9 cellular contexts compared by ENCODE assay signal in genomic region chr19:18832331-18833140, GRCh38. TPM values are rescaled to one million over a fixed set of nuclear protein-coding genes. Genes with fewer than 3 reads are reported as not detected.
DNase-seq lines count a peak whose midpoint lies in the region; ATAC-seq lines count a peak whose summit lies in the region.
"Had no signal": no experiment of that assay in that cellular context is flagged by ENCODE, and none has a peak within 500 bp of the region (broad histone marks: within the 10 kb centered on the region; RNA-seq: fewer than 3 reads in every experiment).

No MANE protein-coding gene starts in this region.

- peaks cover 17% of the 10 kb centered on the region for H3K36me3 ChIP-seq in CD4-positive, CD25-positive, alpha-beta regulatory T cell (ENCODE audit: control insufficient read depth, insufficient read depth, low read length)

- peak overlapping the region; percentile 82 to 96 (median 93) for H3K27ac Mint-ChIP-seq in CD4-positive, CD25-positive, alpha-beta regulatory T cell
- peak overlapping the region; percentile 87 to 98 (median 93) for H3K27ac Mint-ChIP-seq in naive thymus-derived CD8-positive, alpha-beta T cell

- peak in 2 of 3 donors; percentile 22 to 36 for DNase-seq in CD4-positive, CD25-positive, alpha-beta regulatory T cell
- DNase-seq in UCSD-AML1 (lab: John Stamatoyannopoulos, UW; ENCODE audit: unreplicated experiment) (peak; percentile 31), epithelial cell of prostate (ENCODE audit: low read depth, low spot score) (no peak), Ammon's horn (ENCODE audit: low spot score) (no peak), NOMO-1 treated with dmso at 0.1 percent for 144 hours (lab: John Stamatoyannopoulos, UW; ENCODE audit: unreplicated experiment) (no peak)
- DNase-seq in naive thymus-derived CD8-positive, alpha-beta T cell, result peak in 2 of 10 donors; percentile 7 to 13

- no peaks in the 10 kb centered on the region for H3K9me3 ChIP-seq in CD4-positive, CD25-positive, alpha-beta regulatory T cell (ENCODE audit: control insufficient read depth in 2 of 2, low read length in 2 of 2)

- H3K27me3 ChIP-seq in CD4-positive, CD25-positive, alpha-beta regulatory T cell (ENCODE audit: control insufficient read depth, insufficient read depth, low read length), result no peaks in the 10 kb centered on the region

- POLR2A ChIA-PET in naive thymus-derived CD8-positive, alpha-beta T cell (lab: Charles Lee), result interaction anchor here (0.7 to 3.3 kb wide), 12 partner anchors 10 to 510 kb away, joined by 3 to 46 read pairs (median 4); partner anchors contain the start of genes COPE, DDX49, FKBP8 and REX1BD

- ATAC-seq in CD4-positive, CD25-positive, alpha-beta regulatory T cell (ENCODE audit: low read depth in 2 of 2), result peak; percentile 45 to 46
- ATAC-seq in GM19328 (IDR thresholded peaks at IDR 0.05; ENCODE audit: unreplicated experiment) (peak; percentile 18), HG03280 (IDR thresholded peaks at IDR 0.05; ENCODE audit: unreplicated experiment) (peak; percentile 32)
- ATAC-seq in naive thymus-derived CD8-positive, alpha-beta T cell, result peak; percentile 56 to 62

- peak overlapping the region; percentile 92 to 97 (median 94) for H3K4me3 Mint-ChIP-seq in CD4-positive, CD25-positive, alpha-beta regulatory T cell
- peak overlapping the region; percentile 87 to 96 (median 94) for H3K4me3 Mint-ChIP-seq in naive thymus-derived CD8-positive, alpha-beta T cell

- peak overlapping the region; percentile 87 for H3K27ac ChIP-seq in CD4-positive, CD25-positive, alpha-beta regulatory T cell (ENCODE audit: insufficient read depth, low read length, poor library complexity, severe bottlenecking)
- peak overlapping the region; percentile 68 for H3K27ac ChIP-seq in epithelial cell of prostate

- peaks cover 13% of the 10 kb centered on the region for H3K27me3 Mint-ChIP-seq in CD4-positive, CD25-positive, alpha-beta regulatory T cell
- peaks cover 0 to 4% (median 2%) of the 10 kb centered on the region in 5 donors for H3K27me3 Mint-ChIP-seq in naive thymus-derived CD8-positive, alpha-beta T cell

- peak overlapping the region; percentile 89 for H3K4me3 ChIP-seq in CD4-positive, CD25-positive, alpha-beta regulatory T cell (ENCODE audit: low read depth, low read length)

- H3K4me1 ChIP-seq in CD4-positive, CD25-positive, alpha-beta regulatory T cell (ENCODE audit: control insufficient read depth, insufficient read depth, low read length, poor library complexity, severe bottlenecking), result peaks cover 52% of the 10 kb centered on the region

- H3K36me3 Mint-ChIP-seq in CD4-positive, CD25-positive, alpha-beta regulatory T cell, result peaks cover 20% of the 10 kb centered on the region
- peaks cover 0 to 34% (median 6%) of the 10 kb centered on the region in 3 donors for H3K36me3 Mint-ChIP-seq in naive thymus-derived CD8-positive, alpha-beta T cell

- H3K4me1 Mint-ChIP-seq in CD4-positive, CD25-positive, alpha-beta regulatory T cell, result peaks cover 24 to 50% (median 38%) of the 10 kb centered on the region in 4 donors
- peaks cover 23 to 50% (median 48%) of the 10 kb centered on the region in 4 donors for H3K4me1 Mint-ChIP-seq in naive thymus-derived CD8-positive, alpha-beta T cell

- H3K9me3 Mint-ChIP-seq in CD4-positive, CD25-positive, alpha-beta regulatory T cell, result peaks cover 0 to 1% (median 0%) of the 10 kb centered on the region in 7 donors
- peaks cover 0 to 3% (median 0%) of the 10 kb centered on the region in 9 donors for H3K9me3 Mint-ChIP-seq in naive thymus-derived CD8-positive, alpha-beta T cell

RNA-seq across cellular contexts. Expression of gene UPF1, which starts 0.8 kb away (rescaled TPM):
- 140 TPM for total RNA-seq in CD4-positive, CD25-positive, alpha-beta regulatory T cell
- polyA plus RNA-seq in CD4-positive, CD25-positive, alpha-beta regulatory T cell, result 10 to 100 TPM in 2 of 4 donors, 1 to 10 TPM in 2; 8.6 to 11.9 (median 9.8) TPM
- 100 to 1,000 TPM; 109 to 112 TPM for total RNA-seq in naive thymus-derived CD8-positive, alpha-beta T cell
- polyA plus RNA-seq in naive thymus-derived CD8-positive, alpha-beta T cell, result 10 to 100 TPM in 1 of 3 donors, 1 to 10 TPM in 2; 7.5 to 28.4 (median 9.5) TPM

RNA-seq across cellular contexts. Expression of gene COMP, which starts 41.4 kb away (rescaled TPM):
- total RNA-seq in CD4-positive, CD25-positive, alpha-beta regulatory T cell, result not detected
- polyA plus RNA-seq in CD4-positive, CD25-positive, alpha-beta regulatory T cell, result not detected
- not detected for total RNA-seq in naive thymus-derived CD8-positive, alpha-beta T cell
- polyA plus RNA-seq in naive thymus-derived CD8-positive, alpha-beta T cell, result not detected
- total RNA-seq: T-helper 1 cell treated with Interleukin-12 subunit alpha and Interleukin-12 subunit beta and Interleukin-4 antibody, amounts not matched to agents 30 ng/mL and 1 ng/mL, for 36 hours had no signal

Comparison
In these comparisons a context has a peak if more than half of its experiments do, and no peak if none do; other contexts are left out.
1. DNase-seq: peak in CD4-positive, CD25-positive, alpha-beta regulatory T cell (2 of 3) and UCSD-AML1 (single experiment); none in epithelial cell of prostate (single experiment), Ammon's horn (single experiment) and NOMO-1 treated with dmso at 0.1 percent for 144 hours (single experiment).
2. Peak in every context shown above with its lines, with median percentiles within 50 percentile points of each other: ATAC-seq.